In genomic region chr2:239866778-239867177, GRCh38 we compare ENCODE assay signal across 25 cellular contexts.
DNase-seq lines count a peak whose midpoint lies in the region; ATAC-seq, FAIRE-seq and TF ChIP-seq lines count a peak whose summit lies in the region.
"Had no signal": no experiment of that assay in that cellular context is flagged by ENCODE, and none has a peak within 500 bp of the region (broad histone marks: within the 10 kb centered on the region; RNA-seq: fewer than 3 reads in every experiment).

No MANE protein-coding gene starts in this region.

- H3K4me2 ChIP-seq in HepG2 (ENCODE audit: low read depth, low read length): no peak overlapping the region
- H3K4me2 ChIP-seq: A549; BLaER1 treated with 17β-estradiol and CSF1 and Interleukin-3, amounts not matched to agents 10 nM and 100 nM had no signal

- no peak overlapping the region for H3K27ac ChIP-seq in HepG2 (ENCODE audit: extremely low read length, insufficient read depth, low read length)
- no peak overlapping the region for H3K27ac ChIP-seq in right lobe of liver
- H3K27ac ChIP-seq: A549; BLaER1 treated with 17β-estradiol and CSF1 and Interleukin-3, amounts not matched to agents 10 nM and 100 nM; GM23248 had no signal

- H3K4me3 Mint-ChIP-seq in osteocyte (ENCODE audit: unreplicated experiment): no peak overlapping the region
- H3K4me3 Mint-ChIP-seq: CD14-positive monocyte; CD4-positive, alpha-beta T cell; CD8-positive, alpha-beta memory T cell had no signal

- CTCF ChIA-PET in HepG2 (lab: Yijun Ruan, JAX; ENCODE audit: low intra/inter-chr PET ratio, low total read pairs): no interaction called here

- ATAC-seq in HepG2 (no peak), right lobe of liver (no peak)
- ATAC-seq: A549 had no signal

- no peaks in the 10 kb centered on the region for H3K36me3 ChIP-seq in HepG2 (replicated peaks in 1 of 2; ENCODE audit: control insufficient read depth in 1 of 2, insufficient read depth in 2 of 2, low read length in 2 of 2)
- H3K36me3 ChIP-seq in right lobe of liver: no peaks in the 10 kb centered on the region
- H3K36me3 ChIP-seq in H7 (replicated peaks; ENCODE audit: control insufficient read depth, insufficient read depth, low read length): no peaks in the 10 kb centered on the region
- H3K36me3 ChIP-seq: BE2C; BLaER1 treated with 17β-estradiol and CSF1 and Interleukin-3, amounts not matched to agents 10 nM and 100 nM; HAP-1 had no signal

- TF ChIP-seq POLR2A in HepG2 (IDR thresholded peaks at IDR 0.05; ENCODE audit: insufficient read depth in 1 of 2, low read depth in 2 of 2, low read length in 2 of 2): no peak
- TF ChIP-seq POLR2A in right lobe of liver (IDR thresholded peaks at IDR 0.05): no peak

- H2AFZ ChIP-seq in HepG2 (ENCODE audit: low read length): no peak overlapping the region
- H2AFZ ChIP-seq: GM23248 had no signal

- no peaks in the 10 kb centered on the region for H3K4me1 ChIP-seq in HepG2 (ENCODE audit: insufficient read depth, low read length)
- H3K4me1 ChIP-seq in right lobe of liver: no peaks in the 10 kb centered on the region
- H3K4me1 ChIP-seq: BE2C, HAP-1 had no signal

- intact Hi-C loops in HepG2 (cut with micrococcal nuclease; ENCODE audit: unreplicated experiment): no loop called here
- intact Hi-C loops in right lobe of liver (cut with DNase I): no loop called here

- no peaks in the 10 kb centered on the region for H4K20me1 ChIP-seq in HepG2 (ENCODE audit: insufficient read depth, low read length)
- H4K20me1 ChIP-seq: BLaER1 treated with 17β-estradiol and CSF1 and Interleukin-3, amounts not matched to agents 10 nM and 100 nM had no signal

- POLR2A ChIA-PET in HepG2 (lab: Yijun Ruan, JAX): no interaction called here

- H3K27me3 Mint-ChIP-seq in osteocyte (ENCODE audit: unreplicated experiment): peaks cover 2% of the 10 kb centered on the region
- H3K27me3 Mint-ChIP-seq: CD4-positive, alpha-beta T cell; CD8-positive, alpha-beta memory T cell had no signal

- TF ChIP-seq EP300 in HepG2 (IDR thresholded peaks at IDR 0.05; ENCODE audit: low read depth in 2 of 2, low read length in 2 of 2) (no peak), HepG2 (CRISPR knock-in tag; IDR thresholded peaks at IDR 0.05; ENCODE audit: borderline replicate concordance) (no peak)

- TF ChIP-seq CTCF in HepG2 (CRISPR knock-in tag; IDR thresholded peaks at IDR 0.05): no peak
- TF ChIP-seq CTCF in right lobe of liver (IDR thresholded peaks at IDR 0.05): no peak
- no peak for TF ChIP-seq CTCF in osteocyte (IDR thresholded peaks at IDR 0.05)

- no peaks in the 10 kb centered on the region for H3K79me2 ChIP-seq in HepG2 (ENCODE audit: insufficient read depth, low read length)

- 59% methylated on average over 3 of the region's 3 CpGs for WGBS in HepG2 (ENCODE audit: low lambda C conversion rate)
- WGBS in right lobe of liver (ENCODE audit: insufficient coverage, low coverage, low lambda C conversion rate, missing lambda C conversion rate): 89% methylated on average over 3 of the region's 3 CpGs

- no peak for FAIRE-seq in HepG2 (lab: Jason Lieb, UNC)
- FAIRE-seq: A549, D721Med, GM12891, GM19239 had no signal

- no peaks in the 10 kb centered on the region for H3K36me3 Mint-ChIP-seq in osteocyte (ENCODE audit: unreplicated experiment)
- H3K36me3 Mint-ChIP-seq: CD14-positive monocyte; CD8-positive, alpha-beta memory T cell had no signal

- H3K9me3 ChIP-seq in HepG2 (ENCODE audit: low read length): peaks cover 27% of the 10 kb centered on the region
- H3K9me3 ChIP-seq in right lobe of liver: no peaks in the 10 kb centered on the region
- H3K9me3 ChIP-seq: HAP-1 had no signal

- no TSS peak for BruUV-seq in HepG2 (replicated peaks; lab: Mats Ljungman, UMichigan)

- H3K4me1 Mint-ChIP-seq in osteocyte (ENCODE audit: unreplicated experiment): no peaks in the 10 kb centered on the region
- H3K4me1 Mint-ChIP-seq: CD14-positive monocyte had no signal

- no peak for TF ChIP-seq RAD21 in HepG2 (CRISPR knock-in tag; IDR thresholded peaks at IDR 0.05)

- H3K9ac ChIP-seq in HepG2 (ENCODE audit: insufficient read depth, low read depth, low read length): no peak overlapping the region
- H3K9ac ChIP-seq: BLaER1 treated with 17β-estradiol and CSF1 and Interleukin-3, amounts not matched to agents 10 nM and 100 nM; GM23248 had no signal

- no peaks in the 10 kb centered on the region for H3K9me3 Mint-ChIP-seq in osteocyte (ENCODE audit: unreplicated experiment)
- H3K9me3 Mint-ChIP-seq: CD4-positive, alpha-beta T cell; CD8-positive, alpha-beta memory T cell had no signal

- no peak overlapping the region for H3K27ac Mint-ChIP-seq in osteocyte (ENCODE audit: unreplicated experiment)
- H3K27ac Mint-ChIP-seq: CD14-positive monocyte; CD4-positive, alpha-beta T cell; CD8-positive, alpha-beta memory T cell had no signal

- DNase-seq in HepG2 (ENCODE audit: low spot score) (no peak), right lobe of liver (no peak), ecto neural progenitor cell (ENCODE audit: low spot score) (peak; percentile 19), osteocyte (ENCODE audit: extremely low spot score, unreplicated experiment) (peak; percentile 19), NCI-H1436 (lab: John Stamatoyannopoulos, UW) (no peak), H7 (no peak), NCI-H187 treated with DMSO at 0.1 percent for 48 hours (lab: John Stamatoyannopoulos, UW) (no peak)
- DNase-seq: 8988T; ACHN; AML-193; BE2C; CD4-positive, alpha-beta T cell; CD8-positive, alpha-beta memory T cell; DMS 273 treated with DMSO at 0.1 percent for 48 hours; DMS79; EL; GDM1; GM23248 had no signal

- in situ Hi-C loops in HepG2 (cut with HindIII; ENCODE audit: extremely low pct_ligation_motif_present, low pct_unique_long_range_greater_than_20kb): no loop called here

- H3K4me3 ChIP-seq in HepG2 (replicated peaks in 1 of 3; ENCODE audit: insufficient read depth in 1 of 3, low read depth in 2 of 3, low read length in 3 of 3) (no peak overlapping the region), right lobe of liver (no peak overlapping the region), H7 (ENCODE audit: insufficient read depth, low read depth, low read length) (no peak overlapping the region)
- H3K4me3 ChIP-seq: A549; BLaER1 treated with 17β-estradiol and CSF1 and Interleukin-3, amounts not matched to agents 10 nM and 100 nM; GM23248; HAP-1 had no signal

- H3K27me3 ChIP-seq in HepG2 (ENCODE audit: control insufficient read depth in 1 of 2, insufficient read depth in 2 of 2, low read length in 2 of 2) (peaks cover 2 to 12% of the 10 kb centered on the region in 2 experiments; a peak in 3 of 5 replicates), right lobe of liver (no peaks in the 10 kb centered on the region), H7 (ENCODE audit: control insufficient read depth, insufficient read depth, low read length) (no peaks in the 10 kb centered on the region)
- H3K27me3 ChIP-seq: BE2C; BLaER1 treated with 17β-estradiol and CSF1 and Interleukin-3, amounts not matched to agents 10 nM and 100 nM had no signal

TF ChIP-seq in HepG2, 621 proteins besides CTCF, POLR2A, EP300 and RAD21 (continues in another document):
- TF ChIP-seq ZBTB46 (CRISPR knock-in tag; IDR thresholded peaks at IDR 0.05; ENCODE audit: borderline replicate concordance) (peak; percentile 89; the same call in 1 of the 2 replicates), CREB1 (IDR thresholded peaks at IDR 0.05) (peak; percentile 82), CREB1 (CRISPR knock-in tag; IDR thresholded peaks at IDR 0.05) (no peak), ZNF556 (CRISPR knock-in tag; IDR thresholded peaks at IDR 0.05; ENCODE audit: borderline replicate concordance) (0 out of 2 replicates have a peak, but pooled peaks have one; percentile 21), ZFX (CRISPR knock-in tag; IDR thresholded peaks at IDR 0.05; ENCODE audit: low read depth) (peak; percentile 31; the same call in 1 of the 2 replicates), ZNF782 (CRISPR knock-in tag; IDR thresholded peaks at IDR 0.05; ENCODE audit: borderline replicate concordance) (no peak), ZBTB37 (CRISPR knock-in tag; IDR thresholded peaks at IDR 0.05) (no peak)

Comparison
In these comparisons a context has a peak if more than half of its experiments do, and no peak if none do; other contexts are left out.
1. DNase-seq: peak in ecto neural progenitor cell (single experiment) and osteocyte (single experiment); none in HepG2 (single experiment), right lobe of liver (0 of 3), NCI-H1436 (single experiment), H7 (single experiment) and NCI-H187 treated with DMSO at 0.1 percent for 48 hours (single experiment).